In genomic region chr2:51028829-51029228, GRCh38 we compare ENCODE assay signal across 23 cellular contexts. TPM values are rescaled to one million over a fixed set of nuclear protein-coding genes. Genes with fewer than 3 reads are reported as not detected.
A peak's percentile ranks its signal among the peaks of the same experiment; 100 is the strongest.
DNase-seq lines count a peak whose midpoint lies in the region; ATAC-seq and TF ChIP-seq lines count a peak whose summit lies in the region.
"Had no signal": no experiment of that assay in that cellular context is flagged by ENCODE, and none has a peak within 500 bp of the region (broad histone marks: within the 10 kb centered on the region; RNA-seq: fewer than 3 reads in every experiment).

No MANE protein-coding gene starts in this region.

- TF ChIP-seq CTCF in CD14-positive monocyte (IDR thresholded peaks at IDR 0.05) (no peak), MM.1S (IDR thresholded peaks at IDR 0.05; ENCODE audit: low read length) (no peak)

- H3K9me3 ChIP-seq in MM.1S (replicated peaks; ENCODE audit: insufficient read depth, low read length) (no peaks in the 10 kb centered on the region), Karpas-422 (ENCODE audit: low read length) (peaks cover 4% of the 10 kb centered on the region)
- H3K9me3 ChIP-seq: ovary, sigmoid colon had no signal

- H2AFZ ChIP-seq in MM.1S (ENCODE audit: low read length), result no peak overlapping the region
- no peak overlapping the region for H2AFZ ChIP-seq in Karpas-422 (ENCODE audit: low read length)

- intact Hi-C loops in CD14-positive monocyte (cut with micrococcal nuclease), result no loop called here

- H3K9ac ChIP-seq in MM.1S (ENCODE audit: low read length) (no peak overlapping the region), Karpas-422 (ENCODE audit: low read length) (no peak overlapping the region)

- H3K9me2 ChIP-seq in MM.1S (replicated peaks; ENCODE audit: insufficient read depth, low read length), result no peaks in the 10 kb centered on the region
- H3K9me2 ChIP-seq in Karpas-422 (replicated peaks; ENCODE audit: insufficient read depth, low read length), result no peaks in the 10 kb centered on the region

- H3K4me2 ChIP-seq in MM.1S (ENCODE audit: low read depth, low read length) (no peak overlapping the region), Karpas-422 (ENCODE audit: low read depth, low read length, poor library complexity, severe bottlenecking) (no peak overlapping the region)

- no peaks in the 10 kb centered on the region for H3F3A ChIP-seq in MM.1S (ENCODE audit: insufficient read depth, low read length)

- H3K4me3 ChIP-seq in MM.1S (ENCODE audit: low read length) (no peak overlapping the region), Karpas-422 (ENCODE audit: low read length) (no peak overlapping the region)
- H3K4me3 ChIP-seq: heart left ventricle, ovary had no signal

- H3K36me3 ChIP-seq in MM.1S (replicated peaks; ENCODE audit: insufficient read depth, low read length) (no peaks in the 10 kb centered on the region), Karpas-422 (ENCODE audit: insufficient read depth, low read length) (no peaks in the 10 kb centered on the region)
- H3K36me3 ChIP-seq: heart left ventricle, ovary, sigmoid colon had no signal

- H3K27ac ChIP-seq in MM.1S (ENCODE audit: low read length) (no peak overlapping the region), Karpas-422 (ENCODE audit: low read length) (no peak overlapping the region)
- H3K27ac ChIP-seq: heart left ventricle, ovary, sigmoid colon, VCaP had no signal

- H3K4me1 ChIP-seq in MM.1S (ENCODE audit: low read length) (no peaks in the 10 kb centered on the region), Karpas-422 (ENCODE audit: low read length) (no peaks in the 10 kb centered on the region)
- H3K4me1 ChIP-seq: heart left ventricle had no signal

- peak overlapping the region in 1 of 7 donors; percentile 34 for H3K27ac Mint-ChIP-seq in CD14-positive monocyte
- H3K27ac Mint-ChIP-seq: immature natural killer cell; stimulated activated effector memory CD8-positive, alpha-beta T cell treated with anti-CD3 and anti-CD28 coated beads, Interleukin-12 subunit alpha, Interleukin-12 subunit beta, amount 100 ng/mL, for 72 hours had no signal

- peak; percentile 46 for DNase-seq in CD14-positive monocyte (ENCODE audit: low spot score)
- peak; percentile 87 to 91 for DNase-seq in Kasumi-1 (lab: John Stamatoyannopoulos, UW)
- peak; percentile 91 for DNase-seq in SKM-1 treated with dmso at 0.1 percent for 144 hours (lab: John Stamatoyannopoulos, UW; ENCODE audit: unreplicated experiment)
- DNase-seq in inferior parietal cortex (ENCODE audit: extremely low spot score), result peak; percentile 51
- no peak for DNase-seq in MM.1S
- no peak for DNase-seq in dedifferentiated amniotic fluid mesenchymal stem cell (ENCODE audit: extremely low spot score)
- DNase-seq in Karpas-422, result no peak
- DNase-seq: activated CD4-positive, alpha-beta T cell treated with anti-CD3 and anti-CD28 coated beads, Interleukin-2, amount 50 U/mL, for 4 hours; heart left ventricle; immature natural killer cell; NCI-H1694; NCI-H226; ovary; sigmoid colon; T-helper 1 cell had no signal

- no peaks in the 10 kb centered on the region for H4K20me1 ChIP-seq in MM.1S (ENCODE audit: insufficient read depth, low read length)
- H4K20me1 ChIP-seq in Karpas-422 (ENCODE audit: insufficient read depth, low read depth, low read length), result no peaks in the 10 kb centered on the region

- peak overlapping the region in 1 of 2 donors; percentile 72 for H3K4me3 Mint-ChIP-seq in CD14-positive monocyte
- H3K4me3 Mint-ChIP-seq: central memory CD8-positive, alpha-beta T cell; immature natural killer cell; stimulated activated effector memory CD8-positive, alpha-beta T cell treated with anti-CD3 and anti-CD28 coated beads, Interleukin-12 subunit alpha, Interleukin-12 subunit beta, amount 100 ng/mL, for 72 hours had no signal

- no peaks in the 10 kb centered on the region for H3K27me3 ChIP-seq in MM.1S (replicated peaks; ENCODE audit: insufficient read depth, low read length)
- no peaks in the 10 kb centered on the region for H3K27me3 ChIP-seq in Karpas-422 (ENCODE audit: low read length)
- H3K27me3 ChIP-seq: ovary had no signal

- H3K27me3 Mint-ChIP-seq in CD14-positive monocyte (ENCODE audit: low read depth in 3 of 3), result peaks cover 19 to 29% (median 24%) of the 10 kb centered on the region in 3 donors
- H3K27me3 Mint-ChIP-seq: central memory CD8-positive, alpha-beta T cell had no signal

- ATAC-seq in GM21381 (IDR thresholded peaks at IDR 0.05; ENCODE audit: unreplicated experiment), result no peak
- ATAC-seq: heart left ventricle; stimulated activated effector memory CD8-positive, alpha-beta T cell treated with anti-CD3 and anti-CD28 coated beads, Interleukin-12 subunit alpha, Interleukin-12 subunit beta, amount 100 ng/mL, for 72 hours had no signal

- peaks cover 0 to 12% (median 6%) of the 10 kb centered on the region in 7 donors for H3K9me3 Mint-ChIP-seq in CD14-positive monocyte

- peaks cover 24% of the 10 kb centered on the region for H3K4me1 Mint-ChIP-seq in CD14-positive monocyte
- H3K4me1 Mint-ChIP-seq: central memory CD8-positive, alpha-beta T cell; immature natural killer cell; stimulated activated effector memory CD8-positive, alpha-beta T cell treated with anti-CD3 and anti-CD28 coated beads, Interleukin-12 subunit alpha, Interleukin-12 subunit beta, amount 100 ng/mL, for 72 hours had no signal

- no peaks in the 10 kb centered on the region for H3K36me3 Mint-ChIP-seq in CD14-positive monocyte
- H3K36me3 Mint-ChIP-seq: stimulated activated effector memory CD8-positive, alpha-beta T cell treated with anti-CD3 and anti-CD28 coated beads, Interleukin-12 subunit alpha, Interleukin-12 subunit beta, amount 100 ng/mL, for 72 hours had no signal

- H3K79me2 ChIP-seq in MM.1S (ENCODE audit: low read length), result no peaks in the 10 kb centered on the region
- H3K79me2 ChIP-seq in Karpas-422 (ENCODE audit: low read length), result no peaks in the 10 kb centered on the region

RNA-seq across cellular contexts. Expression of gene NRXN1, which starts 3.1 kb away (rescaled TPM):
- not detected for polyA plus RNA-seq in CD14-positive monocyte
- not detected in 2 replicates for total RNA-seq in Karpas-422 (2014; rRNA removed; shearing (Covaris generic); ENCODE audit: low replicate concordance)
- total RNA-seq: HT-29, LHCN-M2, lung microvascular endothelial cell had no signal
- polyA plus RNA-seq: fibroblast of lung, immature natural killer cell had no signal

Comparison
In these comparisons a context has a peak if more than half of its experiments do, and no peak if none do; other contexts are left out.
1. DNase-seq: peak in CD14-positive monocyte (single experiment), Kasumi-1 (2 of 2), SKM-1 treated with dmso at 0.1 percent for 144 hours (single experiment) and inferior parietal cortex (single experiment); none in MM.1S (single experiment), dedifferentiated amniotic fluid mesenchymal stem cell (single experiment) and Karpas-422 (single experiment).